In genomic region chr1:168469690-168470089, GRCh38 we compare ENCODE assay signal across 8 cellular contexts.
A peak's percentile ranks its signal among the peaks of the same experiment; 100 is the strongest.
DNase-seq lines count a peak whose midpoint lies in the region; ATAC-seq and TF ChIP-seq lines count a peak whose summit lies in the region.

No MANE protein-coding gene starts in this region.

- H3K4me1 Mint-ChIP-seq in chondrocyte (ENCODE audit: low read depth): peaks cover 59% of the 10 kb centered on the region
- H3K4me1 Mint-ChIP-seq in natural killer cell: peaks cover 73 to 75% of the 10 kb centered on the region in 2 donors

- in situ Hi-C loops in GM23248 (cut with MboI): no loop called here

- peak overlapping the region; percentile 9; the same call in 1 of the 2 replicates for H3K9ac ChIP-seq in GM23248

- no peaks in the 10 kb centered on the region for H3K36me3 ChIP-seq in GM23248 (ENCODE audit: low read depth)

- DNase-seq in GM23248 (peak; percentile 83), chondrocyte (ENCODE audit: low spot score) (no peak), natural killer cell (peak; percentile 28), NCI-H187 treated with DMSO at 0.1 percent for 48 hours (lab: John Stamatoyannopoulos, UW) (no peak), DMS79 treated with DMSO at 0.1 percent for 48 hours (lab: John Stamatoyannopoulos, UW) (no peak), NCI-H2227 (lab: John Stamatoyannopoulos, UW; ENCODE audit: unreplicated experiment) (no peak)

- H3K9me3 Mint-ChIP-seq in chondrocyte (ENCODE audit: low read depth): peaks cover 3% of the 10 kb centered on the region
- peaks cover 2 to 3% of the 10 kb centered on the region in 2 donors for H3K9me3 Mint-ChIP-seq in natural killer cell

- H3F3A ChIP-seq in GM23248 (ENCODE audit: insufficient read depth): peaks cover 45% of the 10 kb centered on the region

- intact Hi-C loops in natural killer cell (cut with micrococcal nuclease): loop anchor here (5.0 kb wide), 1 partner anchor 68 kb away; no protein-coding TSS in a partner anchor

- H3K36me3 Mint-ChIP-seq in chondrocyte (ENCODE audit: low read depth) (no peaks in the 10 kb centered on the region), natural killer cell (no peaks in the 10 kb centered on the region)

- peaks cover 44% of the 10 kb centered on the region for H3K4me1 ChIP-seq in GM23248 (ENCODE audit: insufficient read depth)

- H3K4me3 Mint-ChIP-seq in chondrocyte (ENCODE audit: unreplicated experiment) (no peak overlapping the region), natural killer cell (peak overlapping the region; percentile 49)

- H3K4me2 ChIP-seq in GM23248 (ENCODE audit: unreplicated experiment): peak overlapping the region; percentile 72

- ATAC-seq in SK-N-SH treated with all-trans-retinoic acid at 6 μM for 48 hours (peak; percentile 84), natural killer cell (peak; percentile 65 to 71 (median 68)), GM21447 (IDR thresholded peaks at IDR 0.05; ENCODE audit: unreplicated experiment) (no peak)

- H3K9me3 ChIP-seq in GM23248 (ENCODE audit: low read depth): no peaks in the 10 kb centered on the region

- 0 out of 2 replicates have a peak overlapping the region, but pooled peaks have one; percentile 19 for H3K4me3 ChIP-seq in GM23248

- H3K9me2 ChIP-seq in GM23248 (ENCODE audit: insufficient read depth): no peaks in the 10 kb centered on the region

- TF ChIP-seq CTCF in chondrocyte (IDR thresholded peaks at IDR 0.05) (no peak), natural killer cell (IDR thresholded peaks at IDR 0.05) (no peak)

- H3K27me3 ChIP-seq in GM23248 (replicated peaks; ENCODE audit: insufficient read depth): no peaks in the 10 kb centered on the region

- no peaks in the 10 kb centered on the region for H3K27me3 Mint-ChIP-seq in chondrocyte (ENCODE audit: low read depth)
- no peaks in the 10 kb centered on the region for H3K27me3 Mint-ChIP-seq in natural killer cell (ENCODE audit: low read depth in 2 of 2)

- H3K27ac Mint-ChIP-seq in chondrocyte (ENCODE audit: unreplicated experiment) (peak overlapping the region; percentile 81), natural killer cell (peak overlapping the region; percentile 74 to 90)

- no peak overlapping the region for H2AFZ ChIP-seq in GM23248

- H3K27ac ChIP-seq in GM23248: peak overlapping the region; percentile 87

- no peaks in the 10 kb centered on the region for H4K20me1 ChIP-seq in GM23248 (ENCODE audit: insufficient read depth)

- WGBS in GM23248 (ENCODE audit: low coverage in 1 of 2, low lambda C conversion rate in 2 of 2, missing lambda C conversion rate in 2 of 2), 2 experiments: 0 to 1% methylated on average over 6 of the region's 6 CpGs

- no peaks in the 10 kb centered on the region for H3K79me2 ChIP-seq in GM23248 (ENCODE audit: insufficient read depth)

TF ChIP-seq in SK-N-SH treated with all-trans-retinoic acid at 6 μM for 48 hours, 23 proteins besides CTCF, POLR2A, EP300 and RAD21:
- TF ChIP-seq TOX (CRISPR knock-in tag; IDR thresholded peaks at IDR 0.05; ENCODE audit: borderline replicate concordance) (peak; percentile 77), GLIS3 (CRISPR knock-in tag; IDR thresholded peaks at IDR 0.05) (no peak), RARB (CRISPR knock-in tag; IDR thresholded peaks at IDR 0.05) (peak; percentile 38; the same call in 1 of the 2 replicates), ZC3H10 (CRISPR knock-in tag; IDR thresholded peaks at IDR 0.05) (peak; percentile 89)

Comparison
In these comparisons a context has a peak if more than half of its experiments do, and no peak if none do; other contexts are left out.
1. DNase-seq: peak in GM23248 (single experiment) and natural killer cell (single experiment); none in chondrocyte (single experiment), NCI-H187 treated with DMSO at 0.1 percent for 48 hours (single experiment), DMS79 treated with DMSO at 0.1 percent for 48 hours (single experiment) and NCI-H2227 (single experiment).